ENCODE assay signal across 1 cellular context in genomic region chr7:77855371-77856083, GRCh38.
A peak's percentile ranks its signal among the peaks of the same experiment; 100 is the strongest.
TF ChIP-seq lines count a peak whose summit lies in the region.

No MANE protein-coding gene starts in this region.

TF ChIP-seq in K562, 482 proteins besides CTCF, POLR2A, EP300 and RAD21 (continued from another document and continues in another):
- TF ChIP-seq ZBTB33 (CRISPR knock-in tag; IDR thresholded peaks at IDR 0.05) = 0 out of 2 replicates have a peak, but pooled peaks have one; percentile 15
- TF ChIP-seq WHSC1 (IDR thresholded peaks at IDR 0.05; ENCODE audit: low read length) = no peak
- TF ChIP-seq SNAPC5 (CRISPR knock-in tag; IDR thresholded peaks at IDR 0.05) = no peak
- no peak for TF ChIP-seq CCNT2 (IDR thresholded peaks at IDR 0.05; ENCODE audit: borderline replicate concordance, extremely low read depth, insufficient read length, low read depth, low read length)
- peak; percentile 67 for TF ChIP-seq MYC (IDR thresholded peaks at IDR 0.05; ENCODE audit: low read depth, low read length)
- TF ChIP-seq MYC (CRISPR knock-in tag; IDR thresholded peaks at IDR 0.05; ENCODE audit: borderline replicate concordance, low read depth) = no peak
- 0 out of 2 replicates have a peak, but pooled peaks have one; percentile 18 for TF ChIP-seq ATF7 (IDR thresholded peaks at IDR 0.05)
- TF ChIP-seq ZNF217 (CRISPR knock-in tag; IDR thresholded peaks at IDR 0.05) = no peak
- peak; percentile 75 for TF ChIP-seq ZEB2 (IDR thresholded peaks at IDR 0.05)
- no peak for TF ChIP-seq MAFF (IDR thresholded peaks at IDR 0.05; ENCODE audit: low read length)
- no peak for TF ChIP-seq KHSRP (IDR thresholded peaks at IDR 0.05)
- no peak for TF ChIP-seq ATF1 (CRISPR knock-in tag; IDR thresholded peaks at IDR 0.05)
- TF ChIP-seq ATF1 (tag; IDR thresholded peaks at IDR 0.05) = 0 out of 2 replicates have a peak, but pooled peaks have one; percentile 20
- TF ChIP-seq ARID1B (IDR thresholded peaks at IDR 0.05) = peak; percentile 85
- TF ChIP-seq ZBTB49 (CRISPR knock-in tag; IDR thresholded peaks at IDR 0.05; ENCODE audit: borderline replicate concordance) = no peak
- peak; percentile 30; the same call in 1 of the 2 replicates for TF ChIP-seq TFAP4 (CRISPR knock-in tag; IDR thresholded peaks at IDR 0.05; ENCODE audit: borderline replicate concordance)
- peak; percentile 61 for TF ChIP-seq USF2 (CRISPR knock-in tag; IDR thresholded peaks at IDR 0.05)
- TF ChIP-seq MEF2A (IDR thresholded peaks at IDR 0.05; ENCODE audit: control insufficient read depth, low read depth, low read length) = no peak
- peak; percentile 91 for TF ChIP-seq TCF3 (CRISPR knock-in tag; IDR thresholded peaks at IDR 0.05)
- TF ChIP-seq SMC3 (conservative IDR thresholded peaks at IDR 0.05; ENCODE audit: insufficient read depth, low read depth, low read length) = no peak
- no peak for TF ChIP-seq ZNF398 (CRISPR knock-in tag; IDR thresholded peaks at IDR 0.05)
- TF ChIP-seq E4F1 (CRISPR knock-in tag; IDR thresholded peaks at IDR 0.05; ENCODE audit: borderline replicate concordance) = no peak
- no peak for TF ChIP-seq MXI1 (IDR thresholded peaks at IDR 0.05; ENCODE audit: low read depth, low read length)
- no peak for TF ChIP-seq PYGO2 (tag; IDR thresholded peaks at IDR 0.05)
- peak; percentile 59 for TF ChIP-seq MTA2 (IDR thresholded peaks at IDR 0.05; ENCODE audit: low read depth)
- peak; percentile 30; the same call in 1 of the 2 replicates for TF ChIP-seq MGA (IDR thresholded peaks at IDR 0.05)
- peak; percentile 40 for TF ChIP-seq SAP30 (IDR thresholded peaks at IDR 0.05; ENCODE audit: borderline replicate concordance, insufficient read depth, low read depth, low read length, poor library complexity, severe bottlenecking)
- no peak for TF ChIP-seq GTF3C2 (IDR thresholded peaks at IDR 0.05; ENCODE audit: borderline replicate concordance, extremely low read depth, insufficient read length)
- TF ChIP-seq ARHGAP35 (IDR thresholded peaks at IDR 0.05; ENCODE audit: partially characterized antibody) = no peak
- TF ChIP-seq HDAC1 (IDR thresholded peaks at IDR 0.05) = peak; percentile 15 to 94; a peak in 2 of 4 replicates
